In genomic region chr11:74000770-74001169, GRCh38 we compare ENCODE assay signal across 1 cellular context.
TF ChIP-seq lines count a peak whose summit lies in the region.

No MANE protein-coding gene starts in this region.

TF ChIP-seq in WTC11, 78 proteins besides CTCF, POLR2A, EP300 and RAD21 (continued from another document):
- TF ChIP-seq, protein P1, sequence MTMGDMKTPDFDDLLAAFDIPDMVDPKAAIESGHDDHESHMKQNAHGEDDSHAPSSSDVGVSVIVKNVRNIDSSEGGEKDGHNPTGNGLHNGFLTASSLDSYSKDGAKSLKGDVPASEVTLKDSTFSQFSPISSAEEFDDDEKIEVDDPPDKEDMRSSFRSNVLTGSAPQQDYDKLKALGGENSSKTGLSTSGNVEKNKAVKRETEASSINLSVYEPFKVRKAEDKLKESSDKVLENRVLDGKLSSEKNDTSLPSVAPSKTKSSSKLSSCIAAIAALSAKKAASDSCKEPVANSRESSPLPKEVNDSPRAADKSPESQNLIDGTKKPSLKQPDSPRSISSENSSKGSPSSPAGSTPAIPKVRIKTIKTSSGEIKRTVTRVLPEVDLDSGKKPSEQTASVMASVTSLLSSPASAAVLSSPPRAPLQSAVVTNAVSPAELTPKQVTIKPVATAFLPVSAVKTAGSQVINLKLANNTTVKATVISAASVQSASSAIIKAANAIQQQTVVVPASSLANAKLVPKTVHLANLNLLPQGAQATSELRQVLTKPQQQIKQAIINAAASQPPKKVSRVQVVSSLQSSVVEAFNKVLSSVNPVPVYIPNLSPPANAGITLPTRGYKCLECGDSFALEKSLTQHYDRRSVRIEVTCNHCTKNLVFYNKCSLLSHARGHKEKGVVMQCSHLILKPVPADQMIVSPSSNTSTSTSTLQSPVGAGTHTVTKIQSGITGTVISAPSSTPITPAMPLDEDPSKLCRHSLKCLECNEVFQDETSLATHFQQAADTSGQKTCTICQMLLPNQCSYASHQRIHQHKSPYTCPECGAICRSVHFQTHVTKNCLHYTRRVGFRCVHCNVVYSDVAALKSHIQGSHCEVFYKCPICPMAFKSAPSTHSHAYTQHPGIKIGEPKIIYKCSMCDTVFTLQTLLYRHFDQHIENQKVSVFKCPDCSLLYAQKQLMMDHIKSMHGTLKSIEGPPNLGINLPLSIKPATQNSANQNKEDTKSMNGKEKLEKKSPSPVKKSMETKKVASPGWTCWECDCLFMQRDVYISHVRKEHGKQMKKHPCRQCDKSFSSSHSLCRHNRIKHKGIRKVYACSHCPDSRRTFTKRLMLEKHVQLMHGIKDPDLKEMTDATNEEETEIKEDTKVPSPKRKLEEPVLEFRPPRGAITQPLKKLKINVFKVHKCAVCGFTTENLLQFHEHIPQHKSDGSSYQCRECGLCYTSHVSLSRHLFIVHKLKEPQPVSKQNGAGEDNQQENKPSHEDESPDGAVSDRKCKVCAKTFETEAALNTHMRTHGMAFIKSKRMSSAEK (CRISPR knock-in tag; IDR thresholded peaks at IDR 0.05; ENCODE audit: borderline replicate concordance) = no peak
- no peak for TF ChIP-seq ZSCAN18 (CRISPR knock-in tag; IDR thresholded peaks at IDR 0.05)
- TF ChIP-seq USF1 (CRISPR knock-in tag; IDR thresholded peaks at IDR 0.05) = no peak
- TF ChIP-seq ZNF423 (CRISPR knock-in tag; IDR thresholded peaks at IDR 0.05) = no peak
- TF ChIP-seq PRDM15 (CRISPR knock-in tag; IDR thresholded peaks at IDR 0.05) = no peak
- no peak for TF ChIP-seq ERG (CRISPR knock-in tag; IDR thresholded peaks at IDR 0.05)
- TF ChIP-seq ZNF512 (CRISPR knock-in tag; IDR thresholded peaks at IDR 0.05; ENCODE audit: borderline replicate concordance) = no peak
- TF ChIP-seq, protein P2, sequence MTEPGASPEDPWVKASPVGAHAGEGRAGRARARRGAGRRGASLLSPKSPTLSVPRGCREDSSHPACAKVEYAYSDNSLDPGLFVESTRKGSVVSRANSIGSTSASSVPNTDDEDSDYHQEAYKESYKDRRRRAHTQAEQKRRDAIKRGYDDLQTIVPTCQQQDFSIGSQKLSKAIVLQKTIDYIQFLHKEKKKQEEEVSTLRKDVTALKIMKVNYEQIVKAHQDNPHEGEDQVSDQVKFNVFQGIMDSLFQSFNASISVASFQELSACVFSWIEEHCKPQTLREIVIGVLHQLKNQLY (CRISPR knock-in tag; IDR thresholded peaks at IDR 0.05) = no peak
- TF ChIP-seq, protein P3, sequence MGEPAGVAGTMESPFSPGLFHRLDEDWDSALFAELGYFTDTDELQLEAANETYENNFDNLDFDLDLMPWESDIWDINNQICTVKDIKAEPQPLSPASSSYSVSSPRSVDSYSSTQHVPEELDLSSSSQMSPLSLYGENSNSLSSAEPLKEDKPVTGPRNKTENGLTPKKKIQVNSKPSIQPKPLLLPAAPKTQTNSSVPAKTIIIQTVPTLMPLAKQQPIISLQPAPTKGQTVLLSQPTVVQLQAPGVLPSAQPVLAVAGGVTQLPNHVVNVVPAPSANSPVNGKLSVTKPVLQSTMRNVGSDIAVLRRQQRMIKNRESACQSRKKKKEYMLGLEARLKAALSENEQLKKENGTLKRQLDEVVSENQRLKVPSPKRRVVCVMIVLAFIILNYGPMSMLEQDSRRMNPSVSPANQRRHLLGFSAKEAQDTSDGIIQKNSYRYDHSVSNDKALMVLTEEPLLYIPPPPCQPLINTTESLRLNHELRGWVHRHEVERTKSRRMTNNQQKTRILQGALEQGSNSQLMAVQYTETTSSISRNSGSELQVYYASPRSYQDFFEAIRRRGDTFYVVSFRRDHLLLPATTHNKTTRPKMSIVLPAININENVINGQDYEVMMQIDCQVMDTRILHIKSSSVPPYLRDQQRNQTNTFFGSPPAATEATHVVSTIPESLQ (CRISPR knock-in tag; IDR thresholded peaks at IDR 0.05) = no peak
- no peak for TF ChIP-seq RORB (CRISPR knock-in tag; IDR thresholded peaks at IDR 0.05)
- TF ChIP-seq EMX1 (CRISPR knock-in tag; IDR thresholded peaks at IDR 0.05) = no peak
- TF ChIP-seq SMAD4 (CRISPR knock-in tag; IDR thresholded peaks at IDR 0.05) = no peak
- TF ChIP-seq CREM (CRISPR knock-in tag; IDR thresholded peaks at IDR 0.05) = no peak
- TF ChIP-seq ZBTB21 (CRISPR knock-in tag; IDR thresholded peaks at IDR 0.05; ENCODE audit: borderline replicate concordance) = no peak
